ENCODE assay signal across 1 cellular context in the genomic region with DNA sequence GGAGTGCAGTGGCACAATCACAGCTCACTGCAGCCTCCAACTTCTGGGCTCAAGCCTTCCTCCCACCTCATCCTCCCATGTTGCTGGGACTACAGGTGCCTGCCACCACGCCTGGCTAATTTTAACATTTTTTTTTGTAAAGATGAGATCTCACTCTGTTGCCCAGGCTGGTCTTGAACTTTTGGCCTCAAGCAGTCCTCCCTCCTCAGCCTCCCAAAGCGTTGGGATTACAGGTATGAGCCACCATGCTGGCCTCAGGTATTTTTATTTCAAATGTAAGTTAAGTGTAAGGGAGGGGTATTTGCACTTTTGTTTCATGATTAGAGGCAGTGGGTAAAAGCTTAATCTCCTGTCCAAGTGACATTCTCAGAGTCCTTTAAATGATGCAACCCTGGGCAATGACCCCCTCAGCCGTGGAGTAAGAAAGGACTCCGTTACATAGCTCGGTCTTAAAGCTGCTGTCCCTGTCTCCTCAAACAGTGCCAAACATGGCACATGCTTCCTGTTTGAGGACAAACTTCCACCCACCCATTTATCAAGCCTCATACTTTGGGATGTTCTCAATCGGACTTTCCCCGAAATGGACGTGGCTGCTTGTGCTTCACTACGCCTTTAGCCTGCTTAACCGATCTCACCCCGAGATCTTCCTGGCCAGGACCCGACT.
A peak's percentile ranks its signal among the peaks of the same experiment; 100 is the strongest.
TF ChIP-seq lines count a peak whose summit lies in the region.

No MANE protein-coding gene starts in this region.

TF ChIP-seq in K562, 482 proteins besides CTCF, POLR2A, EP300 and RAD21 (continued from another document and continues in another):
- TF ChIP-seq GABPB2 (CRISPR knock-in tag; conservative IDR thresholded peaks at IDR 0.05): no peak
- peak; percentile 94 for TF ChIP-seq ATF7 (IDR thresholded peaks at IDR 0.05)
- TF ChIP-seq PYGO2 (tag; IDR thresholded peaks at IDR 0.05): 0 out of 2 replicates have a peak, but pooled peaks have one; percentile 12
- no peak for TF ChIP-seq GATAD2A (IDR thresholded peaks at IDR 0.05)
- TF ChIP-seq HNRNPUL1 (IDR thresholded peaks at IDR 0.05; ENCODE audit: low read length): no peak
- no peak for TF ChIP-seq TOE1 (IDR thresholded peaks at IDR 0.05; ENCODE audit: borderline replicate concordance)
- no peak for TF ChIP-seq TOE1 (CRISPR knock-in tag; IDR thresholded peaks at IDR 0.05; ENCODE audit: borderline replicate concordance, low read depth)
- TF ChIP-seq FOS (IDR thresholded peaks at IDR 0.05; ENCODE audit: extremely low read depth, insufficient read length): no peak
- TF ChIP-seq RBM34 (IDR thresholded peaks at IDR 0.05; ENCODE audit: borderline replicate concordance, insufficient read depth, low read length): no peak
- TF ChIP-seq, protein P1, sequence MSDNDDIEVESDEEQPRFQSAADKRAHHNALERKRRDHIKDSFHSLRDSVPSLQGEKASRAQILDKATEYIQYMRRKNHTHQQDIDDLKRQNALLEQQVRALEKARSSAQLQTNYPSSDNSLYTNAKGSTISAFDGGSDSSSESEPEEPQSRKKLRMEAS (CRISPR knock-in tag; IDR thresholded peaks at IDR 0.05): no peak
- TF ChIP-seq CCAR2 (IDR thresholded peaks at IDR 0.05; ENCODE audit: low read depth, low read length): no peak
- no peak for TF ChIP-seq ZNF586 (CRISPR knock-in tag; conservative IDR thresholded peaks at IDR 0.05)
- TF ChIP-seq, protein P2, sequence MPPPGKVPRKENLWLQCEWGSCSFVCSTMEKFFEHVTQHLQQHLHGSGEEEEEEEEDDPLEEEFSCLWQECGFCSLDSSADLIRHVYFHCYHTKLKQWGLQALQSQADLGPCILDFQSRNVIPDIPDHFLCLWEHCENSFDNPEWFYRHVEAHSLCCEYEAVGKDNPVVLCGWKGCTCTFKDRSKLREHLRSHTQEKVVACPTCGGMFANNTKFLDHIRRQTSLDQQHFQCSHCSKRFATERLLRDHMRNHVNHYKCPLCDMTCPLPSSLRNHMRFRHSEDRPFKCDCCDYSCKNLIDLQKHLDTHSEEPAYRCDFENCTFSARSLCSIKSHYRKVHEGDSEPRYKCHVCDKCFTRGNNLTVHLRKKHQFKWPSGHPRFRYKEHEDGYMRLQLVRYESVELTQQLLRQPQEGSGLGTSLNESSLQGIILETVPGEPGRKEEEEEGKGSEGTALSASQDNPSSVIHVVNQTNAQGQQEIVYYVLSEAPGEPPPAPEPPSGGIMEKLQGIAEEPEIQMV (tag; conservative IDR thresholded peaks at IDR 0.05; ENCODE audit: low read depth): no peak
- TF ChIP-seq ERF (CRISPR knock-in tag; IDR thresholded peaks at IDR 0.05): no peak
- no peak for TF ChIP-seq SETDB1 (IDR thresholded peaks at IDR 0.05; ENCODE audit: low read length)
- TF ChIP-seq DMBX1 (CRISPR knock-in tag; IDR thresholded peaks at IDR 0.05; ENCODE audit: borderline replicate concordance): peak; percentile 81; the same call in 1 of the 2 replicates
- TF ChIP-seq, protein P3, sequence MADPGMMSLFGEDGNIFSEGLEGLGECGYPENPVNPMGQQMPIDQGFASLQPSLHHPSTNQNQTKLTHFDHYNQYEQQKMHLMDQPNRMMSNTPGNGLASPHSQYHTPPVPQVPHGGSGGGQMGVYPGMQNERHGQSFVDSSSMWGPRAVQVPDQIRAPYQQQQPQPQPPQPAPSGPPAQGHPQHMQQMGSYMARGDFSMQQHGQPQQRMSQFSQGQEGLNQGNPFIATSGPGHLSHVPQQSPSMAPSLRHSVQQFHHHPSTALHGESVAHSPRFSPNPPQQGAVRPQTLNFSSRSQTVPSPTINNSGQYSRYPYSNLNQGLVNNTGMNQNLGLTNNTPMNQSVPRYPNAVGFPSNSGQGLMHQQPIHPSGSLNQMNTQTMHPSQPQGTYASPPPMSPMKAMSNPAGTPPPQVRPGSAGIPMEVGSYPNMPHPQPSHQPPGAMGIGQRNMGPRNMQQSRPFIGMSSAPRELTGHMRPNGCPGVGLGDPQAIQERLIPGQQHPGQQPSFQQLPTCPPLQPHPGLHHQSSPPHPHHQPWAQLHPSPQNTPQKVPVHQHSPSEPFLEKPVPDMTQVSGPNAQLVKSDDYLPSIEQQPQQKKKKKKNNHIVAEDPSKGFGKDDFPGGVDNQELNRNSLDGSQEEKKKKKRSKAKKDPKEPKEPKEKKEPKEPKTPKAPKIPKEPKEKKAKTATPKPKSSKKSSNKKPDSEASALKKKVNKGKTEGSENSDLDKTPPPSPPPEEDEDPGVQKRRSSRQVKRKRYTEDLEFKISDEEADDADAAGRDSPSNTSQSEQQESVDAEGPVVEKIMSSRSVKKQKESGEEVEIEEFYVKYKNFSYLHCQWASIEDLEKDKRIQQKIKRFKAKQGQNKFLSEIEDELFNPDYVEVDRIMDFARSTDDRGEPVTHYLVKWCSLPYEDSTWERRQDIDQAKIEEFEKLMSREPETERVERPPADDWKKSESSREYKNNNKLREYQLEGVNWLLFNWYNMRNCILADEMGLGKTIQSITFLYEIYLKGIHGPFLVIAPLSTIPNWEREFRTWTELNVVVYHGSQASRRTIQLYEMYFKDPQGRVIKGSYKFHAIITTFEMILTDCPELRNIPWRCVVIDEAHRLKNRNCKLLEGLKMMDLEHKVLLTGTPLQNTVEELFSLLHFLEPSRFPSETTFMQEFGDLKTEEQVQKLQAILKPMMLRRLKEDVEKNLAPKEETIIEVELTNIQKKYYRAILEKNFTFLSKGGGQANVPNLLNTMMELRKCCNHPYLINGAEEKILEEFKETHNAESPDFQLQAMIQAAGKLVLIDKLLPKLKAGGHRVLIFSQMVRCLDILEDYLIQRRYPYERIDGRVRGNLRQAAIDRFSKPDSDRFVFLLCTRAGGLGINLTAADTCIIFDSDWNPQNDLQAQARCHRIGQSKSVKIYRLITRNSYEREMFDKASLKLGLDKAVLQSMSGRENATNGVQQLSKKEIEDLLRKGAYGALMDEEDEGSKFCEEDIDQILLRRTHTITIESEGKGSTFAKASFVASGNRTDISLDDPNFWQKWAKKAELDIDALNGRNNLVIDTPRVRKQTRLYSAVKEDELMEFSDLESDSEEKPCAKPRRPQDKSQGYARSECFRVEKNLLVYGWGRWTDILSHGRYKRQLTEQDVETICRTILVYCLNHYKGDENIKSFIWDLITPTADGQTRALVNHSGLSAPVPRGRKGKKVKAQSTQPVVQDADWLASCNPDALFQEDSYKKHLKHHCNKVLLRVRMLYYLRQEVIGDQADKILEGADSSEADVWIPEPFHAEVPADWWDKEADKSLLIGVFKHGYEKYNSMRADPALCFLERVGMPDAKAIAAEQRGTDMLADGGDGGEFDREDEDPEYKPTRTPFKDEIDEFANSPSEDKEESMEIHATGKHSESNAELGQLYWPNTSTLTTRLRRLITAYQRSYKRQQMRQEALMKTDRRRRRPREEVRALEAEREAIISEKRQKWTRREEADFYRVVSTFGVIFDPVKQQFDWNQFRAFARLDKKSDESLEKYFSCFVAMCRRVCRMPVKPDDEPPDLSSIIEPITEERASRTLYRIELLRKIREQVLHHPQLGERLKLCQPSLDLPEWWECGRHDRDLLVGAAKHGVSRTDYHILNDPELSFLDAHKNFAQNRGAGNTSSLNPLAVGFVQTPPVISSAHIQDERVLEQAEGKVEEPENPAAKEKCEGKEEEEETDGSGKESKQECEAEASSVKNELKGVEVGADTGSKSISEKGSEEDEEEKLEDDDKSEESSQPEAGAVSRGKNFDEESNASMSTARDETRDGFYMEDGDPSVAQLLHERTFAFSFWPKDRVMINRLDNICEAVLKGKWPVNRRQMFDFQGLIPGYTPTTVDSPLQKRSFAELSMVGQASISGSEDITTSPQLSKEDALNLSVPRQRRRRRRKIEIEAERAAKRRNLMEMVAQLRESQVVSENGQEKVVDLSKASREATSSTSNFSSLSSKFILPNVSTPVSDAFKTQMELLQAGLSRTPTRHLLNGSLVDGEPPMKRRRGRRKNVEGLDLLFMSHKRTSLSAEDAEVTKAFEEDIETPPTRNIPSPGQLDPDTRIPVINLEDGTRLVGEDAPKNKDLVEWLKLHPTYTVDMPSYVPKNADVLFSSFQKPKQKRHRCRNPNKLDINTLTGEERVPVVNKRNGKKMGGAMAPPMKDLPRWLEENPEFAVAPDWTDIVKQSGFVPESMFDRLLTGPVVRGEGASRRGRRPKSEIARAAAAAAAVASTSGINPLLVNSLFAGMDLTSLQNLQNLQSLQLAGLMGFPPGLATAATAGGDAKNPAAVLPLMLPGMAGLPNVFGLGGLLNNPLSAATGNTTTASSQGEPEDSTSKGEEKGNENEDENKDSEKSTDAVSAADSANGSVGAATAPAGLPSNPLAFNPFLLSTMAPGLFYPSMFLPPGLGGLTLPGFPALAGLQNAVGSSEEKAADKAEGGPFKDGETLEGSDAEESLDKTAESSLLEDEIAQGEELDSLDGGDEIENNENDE (IDR thresholded peaks at IDR 0.05; ENCODE audit: low read depth, low read length): no peak
- TF ChIP-seq ZEB2 (IDR thresholded peaks at IDR 0.05): no peak
- no peak for TF ChIP-seq ZNF77 (CRISPR knock-in tag; IDR thresholded peaks at IDR 0.05)
- TF ChIP-seq CREM (IDR thresholded peaks at IDR 0.05; ENCODE audit: low read depth): no peak
- TF ChIP-seq SMAD4 (CRISPR knock-in tag; conservative IDR thresholded peaks at IDR 0.05): peak; percentile 79; the same call in 1 of the 2 replicates
- no peak for TF ChIP-seq POLR3A (IDR thresholded peaks at IDR 0.05; ENCODE audit: borderline replicate concordance, extremely low read depth, insufficient read depth, insufficient read length)
- no peak for TF ChIP-seq TCFL5 (CRISPR knock-in tag; conservative IDR thresholded peaks at IDR 0.05)
- TF ChIP-seq RFX7 (CRISPR knock-in tag; IDR thresholded peaks at IDR 0.05): no peak
- TF ChIP-seq, protein P4, sequence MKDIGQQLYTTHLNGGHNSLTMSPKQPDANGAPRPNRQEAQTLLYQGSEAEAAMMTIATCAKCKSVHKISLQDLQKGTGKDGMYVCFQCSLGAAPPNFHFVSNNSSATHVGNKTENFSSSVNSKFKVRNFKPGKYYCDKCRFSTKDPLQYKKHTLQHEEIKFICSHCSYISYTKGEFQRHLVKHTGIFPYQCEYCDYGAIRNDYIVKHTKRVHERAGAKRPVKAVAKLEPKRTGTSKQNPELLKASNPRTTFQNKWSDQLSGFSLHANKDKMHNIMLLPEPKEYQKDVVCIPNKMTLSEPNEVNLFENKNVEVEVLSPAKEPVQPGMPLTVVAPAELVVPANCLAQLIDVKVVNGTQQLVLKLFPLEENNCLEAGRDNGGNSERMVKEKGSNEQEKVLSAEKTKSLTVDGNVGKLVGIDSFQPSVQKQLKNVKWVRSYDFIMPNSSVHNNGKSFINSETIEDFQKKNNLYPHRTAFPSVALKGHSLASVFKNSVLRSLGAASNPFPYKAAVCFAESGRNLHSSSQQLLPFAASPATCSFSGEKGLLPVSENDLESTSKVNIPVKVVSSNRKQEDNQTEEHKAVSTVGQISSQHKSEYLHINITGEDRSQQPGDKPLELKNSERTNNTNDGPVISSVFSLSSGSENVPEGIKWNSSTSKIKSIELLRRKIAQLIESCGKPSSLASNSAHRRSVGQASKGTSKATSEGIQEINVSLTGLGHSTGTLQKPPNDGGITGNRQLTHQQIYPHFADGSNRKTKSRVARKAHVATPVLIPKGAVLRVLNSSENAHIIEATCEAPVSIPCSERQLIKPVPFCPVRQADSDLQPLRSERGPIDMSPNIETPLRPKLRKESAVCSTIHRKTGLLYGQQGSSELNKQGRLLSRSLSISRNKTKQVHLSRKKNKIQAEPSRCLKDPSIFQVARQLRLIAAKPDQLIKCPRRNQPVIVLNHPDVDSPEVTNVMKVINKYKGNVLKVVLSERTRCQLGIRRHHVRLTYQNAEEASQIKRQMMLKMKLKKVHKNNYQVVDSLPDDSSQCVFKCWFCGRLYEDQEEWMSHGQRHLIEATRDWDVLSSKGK (CRISPR knock-in tag; IDR thresholded peaks at IDR 0.05): no peak
- TF ChIP-seq NFIC (IDR thresholded peaks at IDR 0.05): no peak
- TF ChIP-seq, protein P5, sequence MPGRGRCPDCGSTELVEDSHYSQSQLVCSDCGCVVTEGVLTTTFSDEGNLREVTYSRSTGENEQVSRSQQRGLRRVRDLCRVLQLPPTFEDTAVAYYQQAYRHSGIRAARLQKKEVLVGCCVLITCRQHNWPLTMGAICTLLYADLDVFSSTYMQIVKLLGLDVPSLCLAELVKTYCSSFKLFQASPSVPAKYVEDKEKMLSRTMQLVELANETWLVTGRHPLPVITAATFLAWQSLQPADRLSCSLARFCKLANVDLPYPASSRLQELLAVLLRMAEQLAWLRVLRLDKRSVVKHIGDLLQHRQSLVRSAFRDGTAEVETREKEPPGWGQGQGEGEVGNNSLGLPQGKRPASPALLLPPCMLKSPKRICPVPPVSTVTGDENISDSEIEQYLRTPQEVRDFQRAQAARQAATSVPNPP (IDR thresholded peaks at IDR 0.05; ENCODE audit: borderline replicate concordance, insufficient read depth, insufficient read length): no peak
- TF ChIP-seq GABPA (tag; conservative IDR thresholded peaks at IDR 0.05; ENCODE audit: low read depth): 0 out of 2 replicates have a peak, but pooled peaks have one; percentile 15
- no peak for TF ChIP-seq STAT5B (CRISPR knock-in tag; IDR thresholded peaks at IDR 0.05)
- TF ChIP-seq, protein P6, sequence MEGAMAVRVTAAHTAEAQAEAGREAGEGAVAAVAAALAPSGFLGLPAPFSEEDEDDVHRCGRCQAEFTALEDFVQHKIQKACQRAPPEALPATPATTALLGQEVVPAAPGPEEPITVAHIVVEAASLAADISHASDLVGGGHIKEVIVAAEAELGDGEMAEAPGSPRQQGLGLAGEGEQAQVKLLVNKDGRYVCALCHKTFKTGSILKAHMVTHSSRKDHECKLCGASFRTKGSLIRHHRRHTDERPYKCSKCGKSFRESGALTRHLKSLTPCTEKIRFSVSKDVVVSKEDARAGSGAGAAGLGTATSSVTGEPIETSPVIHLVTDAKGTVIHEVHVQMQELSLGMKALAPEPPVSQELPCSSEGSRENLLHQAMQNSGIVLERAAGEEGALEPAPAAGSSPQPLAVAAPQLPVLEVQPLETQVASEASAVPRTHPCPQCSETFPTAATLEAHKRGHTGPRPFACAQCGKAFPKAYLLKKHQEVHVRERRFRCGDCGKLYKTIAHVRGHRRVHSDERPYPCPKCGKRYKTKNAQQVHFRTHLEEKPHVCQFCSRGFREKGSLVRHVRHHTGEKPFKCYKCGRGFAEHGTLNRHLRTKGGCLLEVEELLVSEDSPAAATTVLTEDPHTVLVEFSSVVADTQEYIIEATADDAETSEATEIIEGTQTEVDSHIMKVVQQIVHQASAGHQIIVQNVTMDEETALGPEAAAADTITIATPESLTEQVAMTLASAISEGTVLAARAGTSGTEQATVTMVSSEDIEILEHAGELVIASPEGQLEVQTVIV (CRISPR knock-in tag; IDR thresholded peaks at IDR 0.05; ENCODE audit: borderline replicate concordance): no peak
- TF ChIP-seq, protein P7, sequence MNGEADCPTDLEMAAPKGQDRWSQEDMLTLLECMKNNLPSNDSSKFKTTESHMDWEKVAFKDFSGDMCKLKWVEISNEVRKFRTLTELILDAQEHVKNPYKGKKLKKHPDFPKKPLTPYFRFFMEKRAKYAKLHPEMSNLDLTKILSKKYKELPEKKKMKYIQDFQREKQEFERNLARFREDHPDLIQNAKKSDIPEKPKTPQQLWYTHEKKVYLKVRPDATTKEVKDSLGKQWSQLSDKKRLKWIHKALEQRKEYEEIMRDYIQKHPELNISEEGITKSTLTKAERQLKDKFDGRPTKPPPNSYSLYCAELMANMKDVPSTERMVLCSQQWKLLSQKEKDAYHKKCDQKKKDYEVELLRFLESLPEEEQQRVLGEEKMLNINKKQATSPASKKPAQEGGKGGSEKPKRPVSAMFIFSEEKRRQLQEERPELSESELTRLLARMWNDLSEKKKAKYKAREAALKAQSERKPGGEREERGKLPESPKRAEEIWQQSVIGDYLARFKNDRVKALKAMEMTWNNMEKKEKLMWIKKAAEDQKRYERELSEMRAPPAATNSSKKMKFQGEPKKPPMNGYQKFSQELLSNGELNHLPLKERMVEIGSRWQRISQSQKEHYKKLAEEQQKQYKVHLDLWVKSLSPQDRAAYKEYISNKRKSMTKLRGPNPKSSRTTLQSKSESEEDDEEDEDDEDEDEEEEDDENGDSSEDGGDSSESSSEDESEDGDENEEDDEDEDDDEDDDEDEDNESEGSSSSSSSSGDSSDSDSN (IDR thresholded peaks at IDR 0.05; ENCODE audit: borderline replicate concordance in 1 of 2, low read depth in 2 of 2, low read length in 2 of 2): no peak
- TF ChIP-seq SRSF3 (IDR thresholded peaks at IDR 0.05; ENCODE audit: insufficient read depth, low read length): no peak
- no peak for TF ChIP-seq PHF8 (IDR thresholded peaks at IDR 0.05; ENCODE audit: borderline replicate concordance, low read length)
- no peak for TF ChIP-seq U2AF2 (optimal IDR thresholded peaks at IDR 0.05; ENCODE audit: low read depth, low read length)
